19 cellular contexts compared by ENCODE assay signal in the genomic region with DNA sequence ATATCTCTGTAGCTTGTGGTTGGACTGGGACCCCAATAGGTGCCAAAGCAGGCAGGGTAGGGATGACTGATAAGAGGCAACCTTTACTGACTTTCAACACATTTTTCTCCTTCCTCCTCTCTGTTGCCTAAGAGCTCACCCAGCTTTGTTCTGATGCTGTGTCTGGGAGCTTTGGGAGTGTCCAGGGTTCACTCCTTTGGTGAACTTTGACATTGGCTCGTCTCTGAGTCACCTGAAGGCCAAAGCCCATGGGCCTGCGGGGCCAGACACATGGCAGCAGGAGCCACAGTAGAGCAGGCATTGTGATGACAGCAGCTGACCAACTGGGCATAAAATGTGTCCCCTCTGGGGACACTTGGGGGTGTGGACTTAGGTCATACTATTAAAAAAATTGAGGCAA.
"Had no signal": no experiment of that assay in that cellular context is flagged by ENCODE, and none has a peak within 500 bp of the region (broad histone marks: within the 10 kb centered on the region; RNA-seq: fewer than 3 reads in every experiment).

No MANE protein-coding gene starts in this region.

- H3K4me1 ChIP-seq: body of pancreas, colonic mucosa had no signal

- DNase-seq: activated CD4-positive, alpha-beta T cell treated with anti-CD3 and anti-CD28 coated beads, Interleukin-2, amount 50 U/mL, for 1 hour; activated CD8-positive, alpha-beta memory T cell treated with anti-CD3 and anti-CD28 coated beads for 24 hours; activated gamma-delta T cell treated with Interleukin-2 at 50 U/mL for 16 hours; amniotic stem cell; body of pancreas; central memory CD4-positive, alpha-beta T cell; colonic mucosa; hippocampal formation; midbrain; naive B cell; posterior cingulate gyrus; retina; stimulated activated CD4-positive, alpha-beta T cell treated with anti-CD3 and anti-CD28 coated beads, Interleukin-15, amount 100 ng/mL, for 24 hours; stimulated activated CD4-positive, alpha-beta T cell treated with anti-CD3 and anti-CD28 coated beads, Interleukin-4, amount 100 ng/mL, for 1 hour; stimulated activated naive B cell treated with anti-CD40 and anti-IgM and Interleukin-4, amounts not matched to agents 10 μg/mL and 1 μg/mL and 100 μg/mL, for 72 hours; T-helper 9 cell had no signal

- H3K4me1 Mint-ChIP-seq: naive B cell; stimulated activated naive B cell treated with anti-CD40 and anti-IgM and Interleukin-4, amounts not matched to agents 10 μg/mL and 1 μg/mL and 100 μg/mL, for 72 hours had no signal

- H3K36me3 Mint-ChIP-seq: activated naive CD8-positive, alpha-beta T cell; naive B cell; stimulated activated naive B cell treated with anti-CD40 and anti-IgM and Interleukin-4, amounts not matched to agents 10 μg/mL and 1 μg/mL and 100 μg/mL, for 72 hours had no signal

- H3K27ac Mint-ChIP-seq: activated naive CD8-positive, alpha-beta T cell; naive B cell; stimulated activated naive B cell treated with anti-CD40 and anti-IgM and Interleukin-4, amounts not matched to agents 10 μg/mL and 1 μg/mL and 100 μg/mL, for 72 hours had no signal

- H3K9me3 ChIP-seq: body of pancreas, colonic mucosa, tibial nerve had no signal

- ATAC-seq: activated CD4-positive, CD25-positive, alpha-beta regulatory T cell treated with anti-CD3 and anti-CD28 coated beads, Interleukin-2, amount 50 U/mL, for 24 hours; body of pancreas; stimulated activated naive B cell treated with anti-CD40 and anti-IgM and Interleukin-4, amounts not matched to agents 10 μg/mL and 1 μg/mL and 100 μg/mL, for 72 hours had no signal

- H3K4me3 ChIP-seq: body of pancreas, colonic mucosa, tibial nerve had no signal

- H3K4me3 Mint-ChIP-seq: activated naive CD8-positive, alpha-beta T cell; naive B cell; stimulated activated naive B cell treated with anti-CD40 and anti-IgM and Interleukin-4, amounts not matched to agents 10 μg/mL and 1 μg/mL and 100 μg/mL, for 72 hours had no signal

- H3K27ac ChIP-seq: body of pancreas, colonic mucosa, tibial nerve had no signal

- H3K9me3 Mint-ChIP-seq: naive B cell had no signal

- H3K27me3 ChIP-seq: body of pancreas, colonic mucosa, tibial nerve had no signal

- H3K27me3 Mint-ChIP-seq: activated naive CD8-positive, alpha-beta T cell had no signal

- H3K36me3 ChIP-seq: colonic mucosa, tibial nerve had no signal
